12 cellular contexts compared by ENCODE assay signal in genomic region chr22:19805821-19806212, GRCh38. TPM values are rescaled to one million over a fixed set of nuclear protein-coding genes. Genes with fewer than 3 reads are reported as not detected.
A peak's percentile ranks its signal among the peaks of the same experiment; 100 is the strongest.
DNase-seq lines count a peak whose midpoint lies in the region; ATAC-seq lines count a peak whose summit lies in the region.
"Had no signal": no experiment of that assay in that cellular context is flagged by ENCODE, and none has a peak within 500 bp of the region (broad histone marks: within the 10 kb centered on the region; RNA-seq: fewer than 3 reads in every experiment).

No MANE protein-coding gene starts in this region.

- intact Hi-C loops in sciatic nerve (cut with DNase I) (no loop called here), head of caudate nucleus (cut with DNase I) (no loop called here)

- DNase-seq in ELR (ENCODE audit: low read depth) (peak; percentile 59), NCI-H69 (lab: John Stamatoyannopoulos, UW) (peak; percentile 38), sciatic nerve (ENCODE audit: low spot score) (peak; percentile 48), cerebellum (ENCODE audit: low spot score) (no peak), head of caudate nucleus (no peak)
- DNase-seq in activated CD4-positive, alpha-beta T cell treated with anti-CD3 and anti-CD28 coated beads for 1 hour: no peak
- DNase-seq: activated CD8-positive, alpha-beta memory T cell treated with anti-CD3 and anti-CD28 coated beads, Interleukin-2, amount 10 ng/mL, durations not matched to agents 7 days and 5 days; activated naive CD4-positive, alpha-beta T cell treated with anti-CD3 and anti-CD28 coated beads, Interleukin-2, amount 10 ng/mL, durations not matched to agents 7 days and 5 days; CD8-positive, alpha-beta T cell; effector memory CD8-positive, alpha-beta T cell had no signal

- peak; percentile 5 for ATAC-seq in esophagus mucosa
- ATAC-seq in sciatic nerve: peak; percentile 28
- ATAC-seq: activated CD8-positive, alpha-beta memory T cell treated with anti-CD3 and anti-CD28 coated beads, Interleukin-2, amount 10 ng/mL, durations not matched to agents 7 days and 5 days; CD8-positive, alpha-beta T cell; effector memory CD8-positive, alpha-beta T cell; gastroesophageal sphincter had no signal

RNA-seq across cellular contexts. Expression of gene TBX1, which starts 45.2 kb away (rescaled TPM):
- 1.1 TPM for total RNA-seq in esophagus mucosa
- total RNA-seq in sciatic nerve: 4.2 TPM
- total RNA-seq in cerebellum: 0.64 TPM
- total RNA-seq: CD8-positive, alpha-beta T cell had no signal

RNA-seq across cellular contexts. Expression of gene GNB1L, which starts 48.9 kb away (rescaled TPM):
- 3.9 TPM for total RNA-seq in esophagus mucosa
- total RNA-seq in sciatic nerve: 6.2 TPM
- total RNA-seq in cerebellum: 4.9 TPM

RNA-seq across cellular contexts. Expression of gene RTL10, which starts 48.9 kb away (rescaled TPM):
- total RNA-seq in esophagus mucosa: 14.0 TPM
- total RNA-seq in sciatic nerve: 22.9 TPM
- 17.5 TPM for total RNA-seq in cerebellum

Comparison
In these comparisons a context has a peak if more than half of its experiments do, and no peak if none do; other contexts are left out.
1. DNase-seq: peak in ELR (single experiment), NCI-H69 (single experiment) and sciatic nerve (single experiment); none in cerebellum (single experiment), activated CD4-positive, alpha-beta T cell treated with anti-CD3 and anti-CD28 coated beads for 1 hour (single experiment) and head of caudate nucleus (0 of 42).